Comparison of ENCODE assay signal across 10 cellular contexts in the genomic region with DNA sequence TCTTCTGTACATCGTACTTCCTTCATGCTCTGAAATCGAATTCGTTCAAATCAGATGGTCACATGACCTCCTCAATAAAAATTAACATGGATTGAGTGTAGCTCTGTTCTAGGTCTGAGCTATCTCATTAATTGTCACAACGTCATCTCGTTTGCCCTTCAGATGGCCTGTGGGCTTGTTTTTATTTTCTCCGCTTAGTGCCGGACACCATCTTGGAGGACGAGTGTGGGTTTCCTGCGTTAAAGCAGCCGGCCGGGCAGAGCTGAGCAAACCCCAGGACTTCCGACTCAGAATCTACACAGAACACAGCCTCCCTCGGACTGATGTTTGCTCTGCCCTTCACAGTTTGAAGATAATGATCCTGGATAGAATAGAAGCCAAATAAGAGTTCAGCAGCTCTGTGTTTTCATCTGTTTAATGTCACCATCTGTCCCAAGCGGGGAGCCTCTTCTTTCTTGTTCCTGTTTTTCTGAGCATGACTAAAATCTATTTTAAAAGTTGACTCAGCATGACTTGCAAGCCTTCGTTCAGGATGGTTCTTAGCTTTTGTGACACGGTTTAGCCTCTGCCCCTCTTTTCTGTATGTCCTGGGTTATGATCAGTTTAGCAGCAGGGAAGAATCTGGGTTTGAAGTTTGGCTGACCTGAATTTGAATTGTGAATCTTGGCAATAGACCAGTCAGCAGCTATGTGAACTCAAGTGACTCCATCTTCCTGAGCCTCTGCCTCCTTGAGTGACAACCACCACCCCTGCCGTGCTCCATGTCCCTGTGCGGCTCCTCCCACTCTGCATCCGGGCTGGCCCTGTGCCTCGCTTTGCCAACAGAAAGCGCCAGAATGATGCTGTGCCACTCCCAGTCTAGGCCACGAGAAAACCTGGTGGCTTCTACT. TPM values are rescaled to one million over a fixed set of nuclear protein-coding genes. Genes with fewer than 3 reads are reported as not detected.
DNase-seq lines count a peak whose midpoint lies in the region; ATAC-seq, FAIRE-seq and TF ChIP-seq lines count a peak whose summit lies in the region.
"Had no signal": no experiment of that assay in that cellular context is flagged by ENCODE, and none has a peak within 500 bp of the region (broad histone marks: within the 10 kb centered on the region; RNA-seq: fewer than 3 reads in every experiment).

No MANE protein-coding gene starts in this region.

- peak overlapping the region; percentile 35 for H2AFZ ChIP-seq in astrocyte (ENCODE audit: low read depth, low read length)

- no peak overlapping the region for H3K27ac ChIP-seq in astrocyte (ENCODE audit: low read depth, low read length)
- H3K27ac ChIP-seq in muscle layer of duodenum (ENCODE audit: low read length) = peak overlapping the region; percentile 53
- H3K27ac ChIP-seq: KMS-11 had no signal

- peak overlapping the region; percentile 64 for H3K4me2 ChIP-seq in astrocyte (ENCODE audit: low read length)
- H3K4me2 ChIP-seq: KMS-11 had no signal

- no peak for TF ChIP-seq CTCF in astrocyte (IDR thresholded peaks at IDR 0.05; ENCODE audit: insufficient read depth, low read depth, low read length)

- H3K27me3 Mint-ChIP-seq in astrocyte (ENCODE audit: low read depth, unreplicated experiment) = peaks cover 45% of the 10 kb centered on the region

- no peaks in the 10 kb centered on the region for H3K79me2 ChIP-seq in astrocyte (ENCODE audit: insufficient read depth, low read length)

- H3K9me3 Mint-ChIP-seq in astrocyte (ENCODE audit: unreplicated experiment) = no peaks in the 10 kb centered on the region

- H3K4me3 ChIP-seq in astrocyte (ENCODE audit: insufficient read depth, low read depth, low read length) (peak overlapping the region; percentile 14), muscle layer of duodenum (ENCODE audit: low read depth in 1 of 2, low read length in 2 of 2) (peak overlapping the region in 1 of 2 donors; percentile 20)

- H3K27me3 ChIP-seq in astrocyte (ENCODE audit: insufficient read depth, low read length) = no peaks in the 10 kb centered on the region
- H3K27me3 ChIP-seq in muscle layer of duodenum (ENCODE audit: low read depth, low read length) = no peaks in the 10 kb centered on the region

- H3K4me1 ChIP-seq in astrocyte (ENCODE audit: insufficient read depth, low read length) (no peaks in the 10 kb centered on the region), muscle layer of duodenum (ENCODE audit: control insufficient read depth in 1 of 2, insufficient read depth in 2 of 2, low read length in 2 of 2) (peaks cover 0 to 4% of the 10 kb centered on the region in 2 donors)

- DNase-seq in activated CD4-positive, alpha-beta T cell treated with anti-CD3 and anti-CD28 coated beads for 48 hours = peak; percentile 40
- no peak for DNase-seq in activated CD4-positive, alpha-beta T cell treated with anti-CD3 and anti-CD28 coated beads for 4 hours
- peak; percentile 65 for DNase-seq in NCI-H1092 (lab: John Stamatoyannopoulos, UW)
- no peak for DNase-seq in astrocyte (ENCODE audit: low read depth)
- no peak for DNase-seq in stimulated activated CD8-positive, alpha-beta memory T cell treated with anti-CD3 and anti-CD28 coated beads, Interleukin-4, amount 100 ng/mL, for 48 hours

- peak overlapping the region; percentile 51 for H3K9ac ChIP-seq in astrocyte (ENCODE audit: low read length)
- H3K9ac ChIP-seq: KMS-11 had no signal

- H3K27ac Mint-ChIP-seq in astrocyte (ENCODE audit: unreplicated experiment) = no peak overlapping the region

- ATAC-seq in GM19397 (IDR thresholded peaks at IDR 0.05; ENCODE audit: unreplicated experiment) = no peak
- no peak for ATAC-seq in HG02970 (IDR thresholded peaks at IDR 0.05; ENCODE audit: low FRiP score, unreplicated experiment)

- H4K20me1 ChIP-seq in astrocyte (ENCODE audit: insufficient read depth, low read length) = no peaks in the 10 kb centered on the region

- H3K9me3 ChIP-seq in astrocyte (ENCODE audit: insufficient read depth, low read depth, low read length) = no peaks in the 10 kb centered on the region
- H3K9me3 ChIP-seq in muscle layer of duodenum (ENCODE audit: control insufficient read depth in 1 of 2, low read length in 2 of 2) = no peaks in the 10 kb centered on the region

- H3K36me3 ChIP-seq in astrocyte (ENCODE audit: insufficient read depth, low read length) = no peaks in the 10 kb centered on the region
- no peaks in the 10 kb centered on the region for H3K36me3 ChIP-seq in muscle layer of duodenum (ENCODE audit: control insufficient read depth in 1 of 2, insufficient read depth in 2 of 2, low read length in 2 of 2)

- peaks cover 2% of the 10 kb centered on the region for H3K36me3 Mint-ChIP-seq in astrocyte (ENCODE audit: low read depth, unreplicated experiment)

- FAIRE-seq in astrocyte (lab: Jason Lieb, UNC) = no peak

- no peaks in the 10 kb centered on the region for H3K4me1 Mint-ChIP-seq in astrocyte (ENCODE audit: low read depth, unreplicated experiment)

- H3K4me3 Mint-ChIP-seq in astrocyte (ENCODE audit: unreplicated experiment) = no peak overlapping the region

RNA-seq across cellular contexts. Expression of gene GALNTL5, which starts 30.6 kb away (rescaled TPM):
- total RNA-seq in astrocyte = not detected in 2 replicates
- total RNA-seq: dermis microvascular lymphatic vessel endothelial cell had no signal

RNA-seq across cellular contexts. Expression of gene PRKAG2, which starts 48.8 kb away (rescaled TPM):
- 26.9 and 40.7 TPM in 2 replicates for total RNA-seq in astrocyte

Comparison
In these comparisons a context has a peak if more than half of its experiments do, and no peak if none do; other contexts are left out.
1. DNase-seq: peak in activated CD4-positive, alpha-beta T cell treated with anti-CD3 and anti-CD28 coated beads for 48 hours (single experiment) and NCI-H1092 (single experiment); none in activated CD4-positive, alpha-beta T cell treated with anti-CD3 and anti-CD28 coated beads for 4 hours (0 of 2), astrocyte (single experiment) and stimulated activated CD8-positive, alpha-beta memory T cell treated with anti-CD3 and anti-CD28 coated beads, Interleukin-4, amount 100 ng/mL, for 48 hours (single experiment).